In genomic region chr1:79790950-79791349, GRCh38 we compare ENCODE assay signal across 1 cellular context.
TF ChIP-seq lines count a peak whose summit lies in the region.

No MANE protein-coding gene starts in this region.

TF ChIP-seq in IMR-90, 13 proteins besides CTCF, POLR2A, EP300 and RAD21:
- 0 out of 2 replicates have a peak, but pooled peaks have one; percentile 15 for TF ChIP-seq CEBPB (IDR thresholded peaks at IDR 0.05; ENCODE audit: low read depth, low read length)
- no peak for TF ChIP-seq BHLHE40 (IDR thresholded peaks at IDR 0.05; ENCODE audit: low read depth, low read length)
